In genomic region chr14:68735836-68736235, GRCh38 we compare ENCODE assay signal across 10 cellular contexts. TPM values are rescaled to one million over a fixed set of nuclear protein-coding genes. Genes with fewer than 3 reads are reported as not detected.
A peak's percentile ranks its signal among the peaks of the same experiment; 100 is the strongest.
DNase-seq lines count a peak whose midpoint lies in the region; ATAC-seq and TF ChIP-seq lines count a peak whose summit lies in the region.
"Had no signal": no experiment of that assay in that cellular context is flagged by ENCODE, and none has a peak within 500 bp of the region (broad histone marks: within the 10 kb centered on the region; RNA-seq: fewer than 3 reads in every experiment).

No MANE protein-coding gene starts in this region.

- DNase-seq in WERI-Rb-1, result no peak
- DNase-seq in NCI-H2107 (lab: John Stamatoyannopoulos, UW), result no peak
- DNase-seq in stimulated activated CD4-positive, alpha-beta T cell treated with anti-CD3 and anti-CD28 coated beads, Interleukin-2, amount 100 ng/mL, for 24 hours, result no peak
- DNase-seq: DMS79, NCI-H774, small intestine had no signal

- H3K9me3 ChIP-seq in WERI-Rb-1 (ENCODE audit: severe bottlenecking), result peaks cover 3% of the 10 kb centered on the region
- H3K9me3 ChIP-seq in muscle layer of colon (ENCODE audit: low read length), result no peaks in the 10 kb centered on the region

- no peak overlapping the region for H3K4me3 Mint-ChIP-seq in dendritic cell treated with granulocyte-macrophage colony-stimulating factor and Interleukin-4, amounts not matched to agents 40 ng/mL and 50 ng/mL, for 4 days

- H3K27me3 ChIP-seq in WERI-Rb-1 (ENCODE audit: insufficient read depth, low read depth, severe bottlenecking) (no peaks in the 10 kb centered on the region), muscle layer of colon (ENCODE audit: control insufficient read depth in 1 of 2, insufficient read depth in 2 of 2, low read length in 2 of 2) (no peaks in the 10 kb centered on the region)

- no peak for ATAC-seq in HG02884 (IDR thresholded peaks at IDR 0.05; ENCODE audit: unreplicated experiment)

- H3K9me3 Mint-ChIP-seq in dendritic cell treated with granulocyte-macrophage colony-stimulating factor and Interleukin-4, amounts not matched to agents 40 ng/mL and 50 ng/mL, for 4 days, result peaks cover 7% of the 10 kb centered on the region

- H3K4me1 ChIP-seq in muscle layer of colon (ENCODE audit: insufficient read depth, low read length), result peaks cover 26% of the 10 kb centered on the region

- peak overlapping the region; percentile 82 for H3K27ac Mint-ChIP-seq in dendritic cell treated with granulocyte-macrophage colony-stimulating factor and Interleukin-4, amounts not matched to agents 40 ng/mL and 50 ng/mL, for 4 days

- H3K4me3 ChIP-seq in WERI-Rb-1 (ENCODE audit: low read depth, low read length), result no peak overlapping the region
- peak overlapping the region in 1 of 2 donors; percentile 45 for H3K4me3 ChIP-seq in muscle layer of colon (ENCODE audit: low read depth in 1 of 2, low read length in 2 of 2)

- peaks cover 30% of the 10 kb centered on the region for H3K27me3 Mint-ChIP-seq in dendritic cell treated with granulocyte-macrophage colony-stimulating factor and Interleukin-4, amounts not matched to agents 40 ng/mL and 50 ng/mL, for 4 days

- H3K27ac ChIP-seq in WERI-Rb-1, result peak overlapping the region; percentile 34; the same call in 1 of the 2 replicates
- peak overlapping the region; percentile 54 for H3K27ac ChIP-seq in muscle layer of colon (ENCODE audit: low read depth, low read length)
- H3K27ac ChIP-seq in temporal lobe (ENCODE audit: low read depth, low read length), result peak overlapping the region; percentile 72

- intact Hi-C loops in dendritic cell treated with granulocyte-macrophage colony-stimulating factor and Interleukin-4, amounts not matched to agents 40 ng/mL and 50 ng/mL, for 4 days (cut with micrococcal nuclease), result no loop called here

- H3K4me1 Mint-ChIP-seq in dendritic cell treated with granulocyte-macrophage colony-stimulating factor and Interleukin-4, amounts not matched to agents 40 ng/mL and 50 ng/mL, for 4 days (ENCODE audit: low read depth), result peaks cover 85% of the 10 kb centered on the region

- H3K36me3 Mint-ChIP-seq in dendritic cell treated with granulocyte-macrophage colony-stimulating factor and Interleukin-4, amounts not matched to agents 40 ng/mL and 50 ng/mL, for 4 days (ENCODE audit: low read depth), result peaks cover 8% of the 10 kb centered on the region

- peak overlapping the region; percentile 39 for H3K9ac ChIP-seq in muscle layer of colon (ENCODE audit: low read length)

- H3K36me3 ChIP-seq in WERI-Rb-1 (no peaks in the 10 kb centered on the region), muscle layer of colon (ENCODE audit: insufficient read depth, low read length) (no peaks in the 10 kb centered on the region)

- no peak for TF ChIP-seq CTCF in WERI-Rb-1 (IDR thresholded peaks at IDR 0.05; ENCODE audit: low read depth, low read length)

RNA-seq across cellular contexts. Expression of gene ZFP36L1, which starts 57.0 kb away (rescaled TPM):
- 17.7 TPM for total RNA-seq in temporal lobe
